17 cellular contexts compared by ENCODE assay signal in genomic region chr22:35618427-35619223, GRCh38. TPM values are rescaled to one million over a fixed set of nuclear protein-coding genes. Genes with fewer than 3 reads are reported as not detected.
A peak's percentile ranks its signal among the peaks of the same experiment; 100 is the strongest.
DNase-seq lines count a peak whose midpoint lies in the region; ATAC-seq, FAIRE-seq and TF ChIP-seq lines count a peak whose summit lies in the region.
"Had no signal": no experiment of that assay in that cellular context is flagged by ENCODE, and none has a peak within 500 bp of the region (broad histone marks: within the 10 kb centered on the region; RNA-seq: fewer than 3 reads in every experiment).

No MANE protein-coding gene starts in this region.

- H3K9ac ChIP-seq in IMR-90 (ENCODE audit: low read depth, low read length), result no peak overlapping the region
- H3K9ac ChIP-seq: BLaER1 treated with 17β-estradiol and CSF1 and Interleukin-3, amounts not matched to agents 10 nM and 100 nM had no signal

- H3K4me2 ChIP-seq in IMR-90 (ENCODE audit: low read depth, low read length), result no peak overlapping the region

- no peak overlapping the region for H2BK120ac ChIP-seq in IMR-90 (ENCODE audit: low read depth, low read length)

- H3K9me1 ChIP-seq in IMR-90 (ENCODE audit: insufficient read depth, low read length), result no peaks in the 10 kb centered on the region

- no peaks in the 10 kb centered on the region for H3K9me3 ChIP-seq in heart left ventricle
- H3K9me3 ChIP-seq in IMR-90 (ENCODE audit: control insufficient read depth, insufficient read depth, low read length), result no peaks in the 10 kb centered on the region
- H3K9me3 ChIP-seq in psoas muscle, result no peaks in the 10 kb centered on the region
- H3K9me3 ChIP-seq: BLaER1 treated with 17β-estradiol and CSF1 and Interleukin-3, amounts not matched to agents 10 nM and 100 nM had no signal

- H3K4me3 ChIP-seq in heart left ventricle (no peak overlapping the region), IMR-90 (ENCODE audit: insufficient read depth, low read depth, low read length) (no peak overlapping the region), psoas muscle (no peak overlapping the region)
- H3K4me3 ChIP-seq: BLaER1 treated with 17β-estradiol and CSF1 and Interleukin-3, amounts not matched to agents 10 nM and 100 nM; GM12878; K562 had no signal

- TF ChIP-seq CTCF in heart left ventricle (IDR thresholded peaks at IDR 0.05), result no peak
- no peak for TF ChIP-seq CTCF in 22Rv1 (IDR thresholded peaks at IDR 0.05)
- no peak for TF ChIP-seq CTCF in IMR-90 (conservative IDR thresholded peaks at IDR 0.05; ENCODE audit: low read depth, low read length)
- TF ChIP-seq CTCF in psoas muscle (IDR thresholded peaks at IDR 0.05), result no peak

- H4K5ac ChIP-seq in IMR-90 (ENCODE audit: low read depth, low read length), result no peak overlapping the region

- POLR2A ChIA-PET in IMR-90 (lab: Charles Lee; ENCODE audit: unreplicated experiment), result no interaction called here

- H3K18ac ChIP-seq in IMR-90 (ENCODE audit: low read depth, low read length), result no peak overlapping the region

- no peak overlapping the region for H3K56ac ChIP-seq in IMR-90 (ENCODE audit: extremely low read depth, insufficient read depth, low read length)

- DNase-seq in heart left ventricle, result no peak
- DNase-seq in Right ventricle myocardium inferior (ENCODE audit: missing footprints), result no peak
- DNase-seq in IMR-90, result no peak
- DNase-seq in psoas muscle, result no peak
- DNase-seq in GM19239 (ENCODE audit: insufficient read length, low spot score), result no peak
- DNase-seq in SW 1271 (lab: John Stamatoyannopoulos, UW), result no peak
- DNase-seq: ACHN; Calu3; CD4-positive, alpha-beta T cell; DMS 273 treated with DMSO at 0.1 percent for 48 hours; GOT3 had no signal

- no peak overlapping the region for H2AK5ac ChIP-seq in IMR-90 (ENCODE audit: low read depth, low read length)

- in situ Hi-C loops in IMR-90 (cut with MboI; ENCODE audit: low sequenced_read_pairs), result no loop called here

- no TSS peak for BruUV-seq in IMR-90 (replicated peaks; lab: Mats Ljungman, UMichigan)

- H3K36me3 ChIP-seq in heart left ventricle (no peaks in the 10 kb centered on the region), IMR-90 (ENCODE audit: control insufficient read depth, insufficient read depth, low read length) (no peaks in the 10 kb centered on the region), psoas muscle (ENCODE audit: insufficient read depth in 1 of 2, low read depth in 1 of 2) (peaks cover 0 to 11% of the 10 kb centered on the region in 2 donors)
- H3K36me3 ChIP-seq: BLaER1 treated with 17β-estradiol and CSF1 and Interleukin-3, amounts not matched to agents 10 nM and 100 nM had no signal

- H2AFZ ChIP-seq in IMR-90 (replicated peaks; ENCODE audit: low read length, poor library complexity), result no peak overlapping the region

- H3K27ac ChIP-seq in heart left ventricle (peak overlapping the region in 8 of 12 donors; percentile 70 to 98 (median 92)), 22Rv1 (peak overlapping the region; percentile 43), IMR-90 (ENCODE audit: insufficient read depth, low read length) (no peak overlapping the region), psoas muscle (peak overlapping the region; percentile 93)

- no peak overlapping the region for H3K23ac ChIP-seq in IMR-90 (ENCODE audit: low read depth, low read length)

- H2AK9ac ChIP-seq in IMR-90 (replicated peaks; ENCODE audit: low read depth, low read length, poor library complexity), result no peak overlapping the region

- CTCF ChIA-PET in IMR-90 (lab: Yijun Ruan, JAX), result no interaction called here

- H4K8ac ChIP-seq in IMR-90 (ENCODE audit: low read depth in 2 of 2, low read length in 2 of 2), result no peak overlapping the region

- intact Hi-C loops in heart left ventricle (cut with DNase I), result no loop called here
- intact Hi-C loops in Right ventricle myocardium inferior (cut with DNase I), result no loop called here
- intact Hi-C loops in IMR-90 (cut with micrococcal nuclease), result no loop called here
- intact Hi-C loops in psoas muscle (cut with DNase I), result loop anchor here in 1 of 2 donors (10.0 kb wide), 1 partner anchor 264 kb away; no protein-coding TSS in a partner anchor

- TF ChIP-seq POLR2A in heart left ventricle (IDR thresholded peaks at IDR 0.05) (no peak), IMR-90 (IDR thresholded peaks at IDR 0.05; ENCODE audit: low read depth, low read length) (no peak)

- H4K91ac ChIP-seq in IMR-90 (ENCODE audit: insufficient read depth, low read depth, low read length), result no peak overlapping the region

- dilution Hi-C loops in IMR-90 (cut with HindIII; ENCODE audit: low sequenced_read_pairs, unreplicated experiment), result no loop called here

- no peaks in the 10 kb centered on the region for H3K79me1 ChIP-seq in IMR-90 (ENCODE audit: low read depth in 1 of 2, low read length in 2 of 2)

- FAIRE-seq in GM19239 (lab: Jason Lieb, UNC), result no peak
- FAIRE-seq: GM12878, HTR-8/SVneo, K562 had no signal

- H2BK15ac ChIP-seq in IMR-90 (ENCODE audit: low read depth, low read length), result no peak overlapping the region

- H3K27me3 ChIP-seq in heart left ventricle, result no peaks in the 10 kb centered on the region
- H3K27me3 ChIP-seq in IMR-90 (ENCODE audit: control insufficient read depth, insufficient read depth, low read length), result peaks cover 16% of the 10 kb centered on the region
- H3K27me3 ChIP-seq in psoas muscle (ENCODE audit: insufficient read depth in 3 of 3, low read length in 2 of 3), result no peaks in the 10 kb centered on the region
- H3K27me3 ChIP-seq: BLaER1 treated with 17β-estradiol and CSF1 and Interleukin-3, amounts not matched to agents 10 nM and 100 nM had no signal

- no peak overlapping the region for H3K14ac ChIP-seq in IMR-90 (replicated peaks; ENCODE audit: low read depth, low read length)

- H3K4ac ChIP-seq in IMR-90 (ENCODE audit: low read depth, low read length), result no peak overlapping the region

- TF ChIP-seq RAD21 in IMR-90 (IDR thresholded peaks at IDR 0.05; ENCODE audit: low read length), result no peak

- no peak for ATAC-seq in heart left ventricle
- ATAC-seq in Right ventricle myocardium inferior, result no peak
- ATAC-seq in IMR-90 (ENCODE audit: low read depth), result no peak
- no peak for ATAC-seq in psoas muscle
- no peak for ATAC-seq in HG02973 (IDR thresholded peaks at IDR 0.05; ENCODE audit: unreplicated experiment)
- ATAC-seq: GM12878, K562 had no signal

- WGBS in heart left ventricle, 4 donors, result 99 to 100% (median 99%) methylated on average over 1 of the region's 1 CpG
- 100% methylated on average over 1 of the region's 1 CpG for WGBS in IMR-90 (ENCODE audit: extremely low coverage in 2 of 2, insufficient read length in 1 of 2), 2 experiments
- 93 to 99% (median 97%) methylated on average over 1 of the region's 1 CpG for WGBS in psoas muscle, 3 donors

- no peak overlapping the region for H2BK20ac ChIP-seq in IMR-90 (ENCODE audit: low read depth, low read length)

- H2BK5ac ChIP-seq in IMR-90 (ENCODE audit: low read depth, low read length, poor library complexity, severe bottlenecking), result peak overlapping the region; percentile 46

- H4K20me1 ChIP-seq in IMR-90 (ENCODE audit: insufficient read depth, low read length), result no peaks in the 10 kb centered on the region
- H4K20me1 ChIP-seq: BLaER1 treated with 17β-estradiol and CSF1 and Interleukin-3, amounts not matched to agents 10 nM and 100 nM had no signal

- H3K4me1 ChIP-seq in heart left ventricle (peaks cover 0 to 49% (median 24%) of the 10 kb centered on the region in 12 donors), IMR-90 (ENCODE audit: control insufficient read depth, insufficient read depth, low read length) (peaks cover 2% of the 10 kb centered on the region; the same call in 1 of the 2 replicates), psoas muscle (peaks cover 54% of the 10 kb centered on the region)

TF ChIP-seq in IMR-90, 13 proteins besides CTCF, POLR2A, EP300 and RAD21 (continues in another document):
- no peak for TF ChIP-seq NFE2L2 (IDR thresholded peaks at IDR 0.05; ENCODE audit: low read depth, low read length)
- TF ChIP-seq ELK1 (IDR thresholded peaks at IDR 0.05; ENCODE audit: borderline replicate concordance, low read depth, low read length), result no peak
- no peak for TF ChIP-seq MAFK (IDR thresholded peaks at IDR 0.05; ENCODE audit: low read depth, low read length)
- TF ChIP-seq BHLHE40 (IDR thresholded peaks at IDR 0.05; ENCODE audit: low read depth, low read length), result no peak
- TF ChIP-seq MXI1 (IDR thresholded peaks at IDR 0.05; ENCODE audit: borderline replicate concordance, low read depth, low read length), result no peak
- no peak for TF ChIP-seq CHD1 (IDR thresholded peaks at IDR 0.05; ENCODE audit: low read depth, low read length)
- TF ChIP-seq SMC3 (IDR thresholded peaks at IDR 0.05; ENCODE audit: low read depth, low read length), result no peak

RNA-seq across cellular contexts. Expression of gene MB, which starts 1.5 kb away (rescaled TPM):
- over 10,000 TPM in 7 of 9 donors, 1,000 to 10,000 TPM in 2; 6,950 to 16,840 (median 13,341) TPM for total RNA-seq in heart left ventricle
- polyA plus RNA-seq in heart left ventricle, result over 10,000 TPM in 1 of 2 donors, 1,000 to 10,000 TPM in 1; 6,181 to 16,360 TPM
- total RNA-seq in Right ventricle myocardium inferior, result 17,829 TPM
- not detected in 2 replicates for total RNA-seq in IMR-90 (2012; rRNA removed)
- polyA plus RNA-seq in IMR-90 (2012; rRNA removed), result not detected in 2 replicates
- not detected in 2 replicates for polyA plus RNA-seq in IMR-90 (2012; cell fraction: cytosol; rRNA removed)
- not detected in 2 replicates for polyA plus RNA-seq in IMR-90 (2012; cell fraction: nucleus; rRNA removed; ENCODE audit: low replicate concordance)
- 1,000 to 10,000 TPM; 6,836 to 9,981 (median 8,612) TPM for total RNA-seq in psoas muscle
- over 10,000 TPM in 2 of 3 donors, 1,000 to 10,000 TPM in 1; 9,385 to 12,606 (median 10,019) TPM for polyA plus RNA-seq in psoas muscle
- total RNA-seq: Calu3; CD4-positive, alpha-beta T cell; K562 had no signal
- polyA plus RNA-seq: K562 had no signal

RNA-seq across cellular contexts. Expression of gene APOL6, which starts 29.6 kb away (rescaled TPM):
- 10 to 100 TPM in 3 of 9 donors, 1 to 10 TPM in 6; 3.3 to 55.8 (median 7.3) TPM for total RNA-seq in heart left ventricle
- 1 to 10 TPM; 2.3 to 2.4 TPM for polyA plus RNA-seq in heart left ventricle
- 6.6 TPM for total RNA-seq in Right ventricle myocardium inferior
- 7.2 TPM in 2 replicates for total RNA-seq in IMR-90 (2012; rRNA removed)
- polyA plus RNA-seq in IMR-90 (2012; rRNA removed), result 0.86 and 1.2 TPM in 2 replicates
- polyA plus RNA-seq in IMR-90 (2012; cell fraction: cytosol; rRNA removed), result 0.47 and 0.64 TPM in 2 replicates
- polyA plus RNA-seq in IMR-90 (2012; cell fraction: nucleus; rRNA removed; ENCODE audit: low replicate concordance), result 0.32 and 1.4 TPM in 2 replicates
- total RNA-seq in psoas muscle, result 1 to 10 TPM; 1.8 to 9.5 (median 6.1) TPM
- polyA plus RNA-seq in psoas muscle, result 1 to 10 TPM in 2 of 3 donors, under 1 TPM in 1; 0.87 to 2.4 (median 1.0) TPM

Comparison
In these comparisons a context has a peak if more than half of its experiments do, and no peak if none do; other contexts are left out.
1. RNA of gene MB, which starts 1.5 kb away (total RNA-seq): 17,829 TPM in Right ventricle myocardium inferior (single experiment), 6,950 to 16,840 TPM in heart left ventricle and 6,836 to 9,981 TPM in psoas muscle; not detected in IMR-90; every median in the first group is over 1,000 times any median in the second.